Comparison of ENCODE assay signal across 6 cellular contexts in the genomic region with DNA sequence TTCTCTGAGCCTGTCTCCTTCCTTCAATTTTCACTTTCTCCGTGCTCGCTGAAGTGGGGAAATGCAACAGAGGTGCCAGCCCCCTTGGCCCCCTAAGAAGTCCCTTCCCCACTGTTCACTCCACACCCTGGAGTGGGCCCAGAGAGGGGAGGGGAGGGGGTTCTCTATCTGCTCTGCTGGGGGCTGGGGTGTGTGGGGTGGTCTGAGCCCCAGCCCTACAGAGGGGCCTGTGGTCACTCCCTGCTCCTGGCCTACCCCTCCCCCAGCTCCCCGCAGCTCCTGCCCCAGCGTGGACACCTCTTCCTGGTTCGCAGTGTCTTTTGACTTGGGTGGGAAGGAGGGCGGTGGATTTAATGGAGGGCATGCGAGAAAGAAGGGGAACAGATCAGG. TPM values are rescaled to one million over a fixed set of nuclear protein-coding genes. Genes with fewer than 3 reads are reported as not detected.
DNase-seq lines count a peak whose midpoint lies in the region; ATAC-seq, FAIRE-seq and TF ChIP-seq lines count a peak whose summit lies in the region.

No MANE protein-coding gene starts in this region.

- H3K27me3 ChIP-seq in Peyer's patch: no peaks in the 10 kb centered on the region
- H3K27me3 ChIP-seq in skeletal muscle tissue (ENCODE audit: control insufficient read depth in 3 of 3, insufficient read depth in 3 of 3, low read length in 3 of 3): no peaks in the 10 kb centered on the region

- no peak for TF ChIP-seq CTCF in Peyer's patch (IDR thresholded peaks at IDR 0.05)
- TF ChIP-seq CTCF in epithelial cell of esophagus (IDR thresholded peaks at IDR 0.05; ENCODE audit: insufficient read depth, low read depth, low read length, missing control alignments): no peak
- TF ChIP-seq CTCF in D721Med (IDR thresholded peaks at IDR 0.05; ENCODE audit: insufficient read depth, missing control alignments): no peak

- FAIRE-seq in D721Med (lab: Jason Lieb, UNC): no peak

- no peak for TF ChIP-seq POLR2A in Peyer's patch (IDR thresholded peaks at IDR 0.05)

- H3K9me3 ChIP-seq in Peyer's patch: no peaks in the 10 kb centered on the region
- no peaks in the 10 kb centered on the region for H3K9me3 ChIP-seq in skeletal muscle tissue (ENCODE audit: control insufficient read depth in 3 of 3, low read length in 3 of 3)

- peaks cover 0 to 44% (median 13%) of the 10 kb centered on the region in 4 donors for H3K4me1 ChIP-seq in Peyer's patch
- peaks cover 49 to 67% (median 63%) of the 10 kb centered on the region in 3 donors for H3K4me1 ChIP-seq in skeletal muscle tissue (ENCODE audit: control insufficient read depth in 3 of 3, insufficient read depth in 3 of 3, low read length in 3 of 3)

- H3K36me3 ChIP-seq in Peyer's patch (peaks cover 0 to 23% (median 0%) of the 10 kb centered on the region in 3 donors), skeletal muscle tissue (ENCODE audit: control insufficient read depth in 3 of 3, insufficient read depth in 3 of 3, low read length in 3 of 3) (peaks cover 18 to 26% (median 25%) of the 10 kb centered on the region in 3 donors)

- DNase-seq in Peyer's patch (no peak), epithelial cell of esophagus (ENCODE audit: low read depth) (no peak), D721Med (ENCODE audit: insufficient read length, low spot score) (no peak)

- ATAC-seq in HG03378 (IDR thresholded peaks at IDR 0.05; ENCODE audit: unreplicated experiment): no peak
- ATAC-seq in GM21360 (IDR thresholded peaks at IDR 0.05; ENCODE audit: unreplicated experiment): no peak

- H3K9ac ChIP-seq in skeletal muscle tissue (ENCODE audit: low read depth in 1 of 3, low read length in 3 of 3): peak overlapping the region; percentile 86 to 99 (median 99)

- H3K27ac ChIP-seq in Peyer's patch (peak overlapping the region; percentile 95 to 100 (median 96)), skeletal muscle tissue (ENCODE audit: low read depth, low read length) (peak overlapping the region; percentile 95)

- H3K4me3 ChIP-seq in Peyer's patch (peak overlapping the region; percentile 75 to 96 (median 79)), epithelial cell of esophagus (ENCODE audit: low read length) (peak overlapping the region; percentile 80), skeletal muscle tissue (ENCODE audit: low read length in 3 of 3) (peak overlapping the region; percentile 72 to 89 (median 85))

RNA-seq across cellular contexts. Expression of a gene that starts 1.0 kb away (rescaled TPM):
- 10 to 100 TPM; 28.0 to 57.4 (median 47.1) TPM for total RNA-seq in Peyer's patch
- 37.6 TPM for total RNA-seq in skeletal muscle tissue

RNA-seq across cellular contexts. Expression of a gene that starts 13.3 kb away (rescaled TPM):
- total RNA-seq in Peyer's patch: 10 to 100 TPM in 1 of 4 donors, 1 to 10 TPM in 3; 3.8 to 18.2 (median 4.4) TPM
- total RNA-seq in skeletal muscle tissue: 4.2 TPM

RNA-seq across cellular contexts. Expression of a gene that starts 13.3 kb away (rescaled TPM):
- total RNA-seq in Peyer's patch: 10 to 100 TPM; 40.5 to 85.5 (median 61.7) TPM
- total RNA-seq in skeletal muscle tissue: 41.2 TPM

RNA-seq across cellular contexts. Expression of a gene that starts 30.3 kb away (rescaled TPM):
- total RNA-seq in Peyer's patch: 10 to 100 TPM in 3 of 4 donors, under 1 TPM in 1; 0.83 to 58.7 (median 51.3) TPM
- total RNA-seq in skeletal muscle tissue: 1.0 TPM

RNA-seq across cellular contexts. Expression of a gene that starts 30.4 kb away (rescaled TPM):
- total RNA-seq in Peyer's patch: 100 to 1,000 TPM; 165 to 772 (median 494) TPM
- total RNA-seq in skeletal muscle tissue: 18.8 TPM
